ENCODE assay signal across 21 cellular contexts in genomic region chr4:81065446-81065845, GRCh38. TPM values are rescaled to one million over a fixed set of nuclear protein-coding genes. Genes with fewer than 3 reads are reported as not detected.
A peak's percentile ranks its signal among the peaks of the same experiment; 100 is the strongest.
DNase-seq lines count a peak whose midpoint lies in the region; ATAC-seq, FAIRE-seq and TF ChIP-seq lines count a peak whose summit lies in the region.
"Had no signal": no experiment of that assay in that cellular context is flagged by ENCODE, and none has a peak within 500 bp of the region (broad histone marks: within the 10 kb centered on the region; RNA-seq: fewer than 3 reads in every experiment).

No MANE protein-coding gene starts in this region.

- BruUV-seq in Calu3 (replicated peaks; lab: Mats Ljungman, UMichigan): no TSS peak

- H3K9me3 Mint-ChIP-seq in Calu3 (ENCODE audit: low read depth, unreplicated experiment): no peaks in the 10 kb centered on the region
- H3K9me3 Mint-ChIP-seq: CD4-positive, alpha-beta memory T cell had no signal

- peaks cover 24% of the 10 kb centered on the region for H3K4me1 Mint-ChIP-seq in Calu3 (ENCODE audit: low read depth, unreplicated experiment)
- H3K4me1 Mint-ChIP-seq: CD4-positive, alpha-beta memory T cell had no signal

- H3K27me3 Mint-ChIP-seq in Calu3 (ENCODE audit: unreplicated experiment): no peaks in the 10 kb centered on the region

- DNase-seq in Calu3 (no peak), SW480 (ENCODE audit: low spot score) (peak; percentile 56), left kidney (ENCODE audit: low read depth, low spot score) (peak; percentile 8), small intestine (peak; percentile 40), cerebellar cortex (ENCODE audit: low spot score) (no peak)
- no peak for DNase-seq in stimulated activated CD4-positive, alpha-beta T cell treated with anti-CD3 and anti-CD28 coated beads, Interleukin-1b, Interleukin-23, amount 100 ng/mL, for 48 hours
- DNase-seq: 8988T; C1 segment of cervical spinal cord; CD4-positive, alpha-beta memory T cell; COR-L47; DMS 273 treated with DMSO at 0.1 percent for 48 hours; DMS79; EL; GDM1; GOT3 had no signal

- ATAC-seq in GM18861 (IDR thresholded peaks at IDR 0.05; ENCODE audit: unreplicated experiment): no peak
- ATAC-seq: A549, GM12878 had no signal

- no peaks in the 10 kb centered on the region for H3K4me1 ChIP-seq in small intestine (ENCODE audit: control insufficient read depth in 2 of 2, insufficient read depth in 1 of 2, low read depth in 1 of 2, low read length in 1 of 2)
- H3K4me1 ChIP-seq: A549, HAP-1 had no signal

- H3K36me3 ChIP-seq in small intestine (ENCODE audit: control insufficient read depth in 2 of 2, insufficient read depth in 2 of 2, low read length in 2 of 2): no peaks in the 10 kb centered on the region
- H3K36me3 ChIP-seq: HAP-1 had no signal

- H3K27ac Mint-ChIP-seq in Calu3 (ENCODE audit: unreplicated experiment): peak overlapping the region; percentile 24
- H3K27ac Mint-ChIP-seq: CD4-positive, alpha-beta memory T cell had no signal

- 38 to 62% (median 54%) methylated on average over 5 of the region's 5 CpGs for WGBS in small intestine, 3 donors

- FAIRE-seq in small intestine (lab: Jason Lieb, UNC): no peak
- FAIRE-seq: A549, GM12878, GM18507, H54 had no signal

- H3K36me3 Mint-ChIP-seq in Calu3 (ENCODE audit: insufficient read depth, unreplicated experiment): no peaks in the 10 kb centered on the region
- H3K36me3 Mint-ChIP-seq: CD4-positive, alpha-beta memory T cell had no signal

- H3K4me3 ChIP-seq in small intestine (ENCODE audit: low read depth in 1 of 2, low read length in 2 of 2): no peak overlapping the region
- H3K4me3 ChIP-seq: A549, GM12878, HAP-1 had no signal

- CTCF ChIA-PET in Calu3 (lab: Charles Lee): interaction anchor here (0.7 kb wide), 1 partner anchor 661 kb away, joined by 3 read pairs; no protein-coding TSS in a partner anchor

- no peak for TF ChIP-seq CTCF in Calu3 (IDR thresholded peaks at IDR 0.05; ENCODE audit: unreplicated experiment)

- intact Hi-C loops in Calu3 (cut with micrococcal nuclease; ENCODE audit: unreplicated experiment): loop anchor here (5.0 kb wide), 1 partner anchor 192 kb away; no protein-coding TSS in a partner anchor

- H3K27me3 ChIP-seq in small intestine (ENCODE audit: control insufficient read depth in 2 of 2, insufficient read depth in 2 of 2, low read length in 2 of 2): no peaks in the 10 kb centered on the region

- H3K4me3 Mint-ChIP-seq in Calu3 (ENCODE audit: low read depth, unreplicated experiment): no peak overlapping the region
- H3K4me3 Mint-ChIP-seq: CD4-positive, alpha-beta memory T cell had no signal

- no peaks in the 10 kb centered on the region for H3K9me3 ChIP-seq in small intestine (ENCODE audit: control insufficient read depth, low read depth)
- H3K9me3 ChIP-seq: A549, HAP-1 had no signal

- H3K27ac ChIP-seq in small intestine (ENCODE audit: low read depth in 1 of 2, low read length in 1 of 2): no peak overlapping the region
- H3K27ac ChIP-seq: A549 had no signal

RNA-seq across cellular contexts. Expression of gene BMP3, which starts 34.9 kb away (rescaled TPM):
- 0.10 and 0.17 TPM in 2 replicates for total RNA-seq in Calu3 (2022)
- polyA plus RNA-seq in small intestine: 1 to 10 TPM in 1 of 3 donors, under 1 TPM in 1, not detected in 1; 0.45 to 7.8 TPM
- total RNA-seq: CD4-positive, alpha-beta memory T cell had no signal
- polyA plus RNA-seq: A549; CD4-positive, alpha-beta memory T cell had no signal

Comparison
In these comparisons a context has a peak if more than half of its experiments do, and no peak if none do; other contexts are left out.
1. DNase-seq: peak in SW480 (single experiment), left kidney (single experiment) and small intestine (single experiment); none in Calu3 (single experiment), cerebellar cortex (single experiment) and stimulated activated CD4-positive, alpha-beta T cell treated with anti-CD3 and anti-CD28 coated beads, Interleukin-1b, Interleukin-23, amount 100 ng/mL, for 48 hours (single experiment).